In genomic region chr11:64047373-64047772, GRCh38 we compare ENCODE assay signal across 9 cellular contexts. TPM values are rescaled to one million over a fixed set of nuclear protein-coding genes. Genes with fewer than 3 reads are reported as not detected.
DNase-seq lines count a peak whose midpoint lies in the region; TF ChIP-seq lines count a peak whose summit lies in the region.
"Not testable (repeated sequence)": the region's sequence is repeated elsewhere in the genome, so short reads cannot be mapped to it uniquely, and the experiment has no call there.
"Had no signal": no experiment of that assay in that cellular context is flagged by ENCODE, and none has a peak within 500 bp of the region (broad histone marks: within the 10 kb centered on the region; RNA-seq: fewer than 3 reads in every experiment).

No MANE protein-coding gene starts in this region.

- peaks cover 28 to 80% (median 64%) of the 10 kb centered on the region in 10 experiments for H3K4me1 ChIP-seq in BLaER1 treated with 17β-estradiol and CSF1 and Interleukin-3, amounts not matched to agents 10 nM and 100 nM

- not testable (repeated sequence) for H3K9me3 Mint-ChIP-seq in brain; dendritic cell treated with granulocyte-macrophage colony-stimulating factor and Interleukin-4, amounts not matched to agents 40 ng/mL and 50 ng/mL, for 4 days; neural crest cell

- H3K4me3 ChIP-seq in BLaER1 treated with 17β-estradiol and CSF1 and Interleukin-3, amounts not matched to agents 10 nM and 100 nM; WERI-Rb-1 (ENCODE audit: low read depth, low read length): not testable (repeated sequence)

- H3K4me2 ChIP-seq in BLaER1 treated with 17β-estradiol and CSF1 and Interleukin-3, amounts not matched to agents 10 nM and 100 nM = peak overlapping the region; percentile 61 to 93 (median 85); a peak in 21 of 22 replicates

- H3K36me3 Mint-ChIP-seq in brain; dendritic cell treated with granulocyte-macrophage colony-stimulating factor and Interleukin-4, amounts not matched to agents 40 ng/mL and 50 ng/mL, for 4 days (ENCODE audit: low read depth); neural crest cell (ENCODE audit: low read depth): not testable (repeated sequence)

- not testable (repeated sequence) for H3K9me3 ChIP-seq in BLaER1 treated with 17β-estradiol and CSF1 and Interleukin-3, amounts not matched to agents 10 nM and 100 nM (replicated peaks in 1 of 11); WERI-Rb-1 (ENCODE audit: severe bottlenecking)

- peaks cover 0 to 100% (median 36%) of the 10 kb centered on the region in 11 experiments; a peak in 14 of 22 replicates for H4K20me1 ChIP-seq in BLaER1 treated with 17β-estradiol and CSF1 and Interleukin-3, amounts not matched to agents 10 nM and 100 nM

- H3K27me3 Mint-ChIP-seq in brain; dendritic cell treated with granulocyte-macrophage colony-stimulating factor and Interleukin-4, amounts not matched to agents 40 ng/mL and 50 ng/mL, for 4 days; neural crest cell (ENCODE audit: low read depth): not testable (repeated sequence)

- intact Hi-C loops in dendritic cell treated with granulocyte-macrophage colony-stimulating factor and Interleukin-4, amounts not matched to agents 40 ng/mL and 50 ng/mL, for 4 days (cut with micrococcal nuclease) = not testable (repeated sequence)

- H3K4me3 Mint-ChIP-seq in brain; dendritic cell treated with granulocyte-macrophage colony-stimulating factor and Interleukin-4, amounts not matched to agents 40 ng/mL and 50 ng/mL, for 4 days; neural crest cell: not testable (repeated sequence)

- not testable (repeated sequence) for H3K36me3 ChIP-seq in BLaER1 treated with 17β-estradiol and CSF1 and Interleukin-3, amounts not matched to agents 10 nM and 100 nM; WERI-Rb-1

- DNase-seq in WERI-Rb-1; neural crest cell (ENCODE audit: low read depth, low spot score); substantia nigra (lab: John Stamatoyannopoulos, UW): not testable (repeated sequence)

- H3K27me3 ChIP-seq in BLaER1 treated with 17β-estradiol and CSF1 and Interleukin-3, amounts not matched to agents 10 nM and 100 nM; WERI-Rb-1 (ENCODE audit: insufficient read depth, low read depth, severe bottlenecking); layer of hippocampus (ENCODE audit: control insufficient read depth, insufficient read depth, low read length): not testable (repeated sequence)

- TF ChIP-seq CTCF in WERI-Rb-1 (IDR thresholded peaks at IDR 0.05; ENCODE audit: low read depth, low read length); brain (conservative IDR thresholded peaks at IDR 0.05); neural crest cell (conservative IDR thresholded peaks at IDR 0.05): not testable (repeated sequence)

- H3K4me1 Mint-ChIP-seq in brain (peaks cover 51% of the 10 kb centered on the region), neural crest cell (peaks cover 26% of the 10 kb centered on the region)
- H3K4me1 Mint-ChIP-seq in dendritic cell treated with granulocyte-macrophage colony-stimulating factor and Interleukin-4, amounts not matched to agents 40 ng/mL and 50 ng/mL, for 4 days (ENCODE audit: low read depth) = peaks cover 13% of the 10 kb centered on the region

- H3K9ac ChIP-seq in BLaER1 treated with 17β-estradiol and CSF1 and Interleukin-3, amounts not matched to agents 10 nM and 100 nM = peak overlapping the region in 3 of 11 experiments; percentile 3 to 66 (median 44); a peak in 2 of 22 replicates

- H3K27ac ChIP-seq in BLaER1 treated with 17β-estradiol and CSF1 and Interleukin-3, amounts not matched to agents 10 nM and 100 nM = peak overlapping the region in 2 of 11 experiments; percentile 19 to 66; a peak in 2 of 22 replicates
- H3K27ac ChIP-seq in WERI-Rb-1 = peak overlapping the region; percentile 73; the same call in 1 of the 2 replicates
- peak overlapping the region; percentile 92 for H3K27ac ChIP-seq in layer of hippocampus (ENCODE audit: low read depth, low read length)
- peak overlapping the region; percentile 92 for H3K27ac ChIP-seq in substantia nigra (ENCODE audit: low read depth, low read length, poor library complexity, severe bottlenecking)

- peak overlapping the region in 4 of 5 experiments; percentile 27 to 85 (median 60) for H3K27ac Mint-ChIP-seq in brain
- peak overlapping the region; percentile 22 for H3K27ac Mint-ChIP-seq in dendritic cell treated with granulocyte-macrophage colony-stimulating factor and Interleukin-4, amounts not matched to agents 40 ng/mL and 50 ng/mL, for 4 days
- H3K27ac Mint-ChIP-seq in neural crest cell (ENCODE audit: unreplicated experiment) = peak overlapping the region; percentile 92

RNA-seq across cellular contexts. Expression of gene FLRT1, which starts 11.6 kb away (rescaled TPM):
- 27.0 TPM for polyA plus RNA-seq in brain (ENCODE audit: insufficient read depth, low read depth, low replicate concordance)
- 2.4 and 3.0 TPM in 2 replicates for total RNA-seq in neural crest cell
- total RNA-seq: CD4-positive, CD25-positive, alpha-beta regulatory T cell; CD8-positive, alpha-beta T cell had no signal

Comparison
In these comparisons a context has a peak if more than half of its experiments do, and no peak if none do; other contexts are left out.
1. H3K27ac Mint-ChIP-seq: peak in every context shown above with its lines; median percentile 92 in neural crest cell; 60 in brain; 22 in dendritic cell treated with granulocyte-macrophage colony-stimulating factor and Interleukin-4, amounts not matched to agents 40 ng/mL and 50 ng/mL, for 4 days.